ENCODE assay signal across 20 cellular contexts in the genomic region with DNA sequence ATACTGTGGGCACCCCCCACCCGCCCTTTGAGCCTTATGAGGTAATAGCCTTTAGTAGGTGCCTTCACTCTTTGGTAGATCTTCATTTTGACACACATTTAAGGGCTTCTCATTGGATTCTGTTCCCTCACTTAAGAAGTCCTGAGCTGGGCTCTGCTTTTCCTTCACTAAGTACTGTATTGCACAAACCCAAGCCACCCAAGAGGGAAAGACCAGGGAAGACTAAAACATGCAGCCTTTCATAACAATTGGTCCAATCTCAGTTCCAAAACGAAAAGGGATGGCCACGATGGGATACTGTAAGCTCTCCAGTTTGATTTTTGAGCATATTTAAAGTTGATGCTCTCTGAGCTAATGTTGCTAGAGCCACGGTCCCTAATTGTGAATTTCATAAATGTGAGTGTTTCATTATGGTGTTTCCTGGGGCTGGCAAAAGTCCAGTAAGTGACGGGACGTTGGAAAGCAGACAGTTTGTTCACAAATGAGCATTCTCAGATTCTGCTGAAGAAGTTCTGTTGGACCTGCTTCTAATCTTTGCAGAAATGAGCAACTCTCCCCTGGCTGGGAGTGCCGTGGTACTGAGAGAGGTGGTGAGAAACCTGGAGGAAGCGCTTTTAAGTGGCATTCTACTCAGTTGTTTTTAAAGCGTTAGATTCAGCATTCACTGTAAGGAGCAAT. TPM values are rescaled to one million over a fixed set of nuclear protein-coding genes. Genes with fewer than 3 reads are reported as not detected.
DNase-seq lines count a peak whose midpoint lies in the region; ATAC-seq and TF ChIP-seq lines count a peak whose summit lies in the region.
"Had no signal": no experiment of that assay in that cellular context is flagged by ENCODE, and none has a peak within 500 bp of the region (broad histone marks: within the 10 kb centered on the region; RNA-seq: fewer than 3 reads in every experiment).

No MANE protein-coding gene starts in this region.

- no peak overlapping the region for H3K4me3 ChIP-seq in cardiac fibroblast (replicated peaks in 1 of 2; ENCODE audit: low read depth in 2 of 2, low read length in 2 of 2)
- H3K4me3 ChIP-seq: A549, left lung, upper lobe of left lung had no signal

- TF ChIP-seq CTCF in cardiac fibroblast (IDR thresholded peaks at IDR 0.05; ENCODE audit: low read depth, low read length): no peak

- intact Hi-C loops in Right ventricle myocardium superior (cut with DNase I) (no loop called here), sciatic nerve (cut with DNase I) (no loop called here)

- ATAC-seq in Right ventricle myocardium superior (ENCODE audit: poor library complexity) (peak; percentile 49), sciatic nerve (peak; percentile 87), HG03432 (IDR thresholded peaks at IDR 0.05; ENCODE audit: unreplicated experiment) (no peak)
- ATAC-seq: A549; activated CD8-positive, alpha-beta T cell treated with anti-CD3 and anti-CD28 coated beads, Interleukin-2, amount 10 ng/mL, durations not matched to agents 7 days and 5 days; HCT116; HepG2; left lung; WTC11 had no signal

- DNase-seq in AG20443 (ENCODE audit: low spot score) (peak; percentile 19), cardiac fibroblast (ENCODE audit: low read depth in 2 of 2) (peak; percentile 34 to 47), Right ventricle myocardium superior (no peak), sciatic nerve (ENCODE audit: low spot score) (peak; percentile 68), GF-D8 (lab: John Stamatoyannopoulos, UW) (no peak), activated T-cell treated with anti-CD3 and anti-CD28 coated beads for 4 hours (no peak)
- DNase-seq in activated naive CD4-positive, alpha-beta T cell treated with anti-CD3 and anti-CD28 coated beads, Interleukin-2, amount 50 U/mL, for 16 hours: no peak
- DNase-seq: activated CD8-positive, alpha-beta T cell treated with anti-CD3 and anti-CD28 coated beads, Interleukin-2, amount 10 ng/mL, durations not matched to agents 7 days and 5 days; activated naive CD4-positive, alpha-beta T cell treated with anti-CD3 and anti-CD28 coated beads, Interleukin-2, amount 10 ng/mL, durations not matched to agents 7 days and 5 days; activated T-cell treated with anti-CD3 and anti-CD28 coated beads, Interleukin-2, amount 50 U/mL, for 48 hours; GDM1; left lung; NCI-H526 treated with DMSO at 0.1 percent for 48 hours; stimulated activated naive CD4-positive, alpha-beta T cell; upper lobe of left lung had no signal

RNA-seq across cellular contexts. Expression of gene SSPN, which starts 9.4 kb away (rescaled TPM):
- total RNA-seq in Right ventricle myocardium superior: 51.5 TPM
- 119 TPM for total RNA-seq in sciatic nerve
- total RNA-seq: activated CD8-positive, alpha-beta T cell treated with anti-CD3 and anti-CD28 coated beads, Interleukin-2, amount 10 ng/mL, durations not matched to agents 7 days and 5 days; HepG2 had no signal

Comparison
In these comparisons a context has a peak if more than half of its experiments do, and no peak if none do; other contexts are left out.
1. DNase-seq: peak in AG20443 (single experiment), cardiac fibroblast (2 of 2) and sciatic nerve (single experiment); none in Right ventricle myocardium superior (single experiment), GF-D8 (single experiment), activated T-cell treated with anti-CD3 and anti-CD28 coated beads for 4 hours (single experiment) and activated naive CD4-positive, alpha-beta T cell treated with anti-CD3 and anti-CD28 coated beads, Interleukin-2, amount 50 U/mL, for 16 hours (single experiment).